Comparison of ENCODE assay signal across 1 cellular context in genomic region chr10:61138728-61139127, GRCh38.
TF ChIP-seq lines count a peak whose summit lies in the region.

No MANE protein-coding gene starts in this region.

TF ChIP-seq in GM23338, 12 proteins besides CTCF, POLR2A, EP300 and RAD21 (continued from another document):
- TF ChIP-seq REST (IDR thresholded peaks at IDR 0.05; ENCODE audit: unreplicated experiment) (no peak), ETS1 (IDR thresholded peaks at IDR 0.05) (no peak), JUNB (IDR thresholded peaks at IDR 0.05; ENCODE audit: unreplicated experiment) (no peak), CREB1 (CRISPR knock-in tag; IDR thresholded peaks at IDR 0.05; ENCODE audit: low read depth) (no peak), EZH2phosphoT487 (IDR thresholded peaks at IDR 0.05; ENCODE audit: unreplicated experiment) (no peak), ZNF331 (CRISPR knock-in tag; IDR thresholded peaks at IDR 0.05; ENCODE audit: low read depth) (no peak), ZNF462 (CRISPR knock-in tag; IDR thresholded peaks at IDR 0.05) (no peak), POLR2AphosphoS5 (IDR thresholded peaks at IDR 0.05; ENCODE audit: low read depth) (no peak), ZNF114 (CRISPR knock-in tag; IDR thresholded peaks at IDR 0.05) (no peak), STAT1 (IDR thresholded peaks at IDR 0.05; ENCODE audit: unreplicated experiment) (no peak)
